10 cellular contexts compared by ENCODE assay signal in the genomic region with DNA sequence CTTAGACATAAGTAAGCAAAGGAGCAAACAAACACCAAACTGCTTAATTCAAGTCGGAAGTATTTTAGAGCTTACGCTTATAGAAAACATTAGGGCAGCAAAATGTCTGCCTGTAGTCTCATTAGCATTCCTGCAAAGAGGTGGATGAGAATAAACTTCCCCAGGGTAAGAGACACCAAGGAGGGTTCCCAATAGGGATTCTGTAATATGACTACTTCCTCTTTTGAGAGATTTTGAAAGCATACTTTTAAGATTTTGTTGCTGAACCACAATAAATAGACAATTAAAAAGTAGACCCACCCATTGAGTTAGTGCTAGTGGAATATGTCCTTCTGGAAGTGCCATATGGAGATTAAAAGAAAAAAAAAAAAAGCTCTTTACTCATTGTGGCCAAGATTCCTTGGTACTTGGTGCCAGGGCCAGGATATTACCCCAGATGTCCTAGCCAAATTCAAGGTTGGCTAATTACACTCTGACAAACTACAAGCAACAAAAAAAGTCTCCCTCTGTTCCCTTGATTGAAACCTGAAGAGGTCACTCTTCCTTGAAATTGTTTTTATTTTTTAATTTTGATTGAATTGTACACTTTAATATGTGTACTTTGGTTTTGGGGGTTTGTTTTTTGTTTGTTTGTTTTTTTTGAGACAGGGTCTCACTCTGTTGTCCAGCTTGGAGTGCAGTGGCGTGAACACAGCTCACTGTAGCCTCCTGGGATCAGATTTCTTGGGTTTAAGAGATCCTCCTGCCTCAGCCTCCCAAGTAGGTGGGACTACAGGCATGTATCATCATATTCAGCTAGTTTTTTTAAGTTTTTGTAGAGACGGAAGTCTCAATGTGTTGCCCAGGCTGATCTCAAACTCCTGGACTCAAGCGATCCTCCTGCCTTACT. TPM values are rescaled to one million over a fixed set of nuclear protein-coding genes. Genes with fewer than 3 reads are reported as not detected.
DNase-seq lines count a peak whose midpoint lies in the region; ATAC-seq, FAIRE-seq and TF ChIP-seq lines count a peak whose summit lies in the region.
"Had no signal": no experiment of that assay in that cellular context is flagged by ENCODE, and none has a peak within 500 bp of the region (broad histone marks: within the 10 kb centered on the region; RNA-seq: fewer than 3 reads in every experiment).

No MANE protein-coding gene starts in this region.

- no peaks in the 10 kb centered on the region for H3K27me3 Mint-ChIP-seq in T-helper 17 cell

- no peak for TF ChIP-seq RAD21 in HepG2 (CRISPR knock-in tag; IDR thresholded peaks at IDR 0.05)

- no TSS peak for BruUV-seq in HepG2 (replicated peaks; lab: Mats Ljungman, UMichigan)

- CTCF ChIA-PET in HepG2 (lab: Yijun Ruan, JAX; ENCODE audit: low intra/inter-chr PET ratio, low total read pairs), result no interaction called here

- peak overlapping the region; percentile 77 for H3K27ac Mint-ChIP-seq in T-helper 17 cell

- intact Hi-C loops in HepG2 (cut with micrococcal nuclease; ENCODE audit: unreplicated experiment), result no loop called here

- H3K27ac ChIP-seq in 22Rv1 (peak overlapping the region; percentile 54), HepG2 (ENCODE audit: extremely low read length, insufficient read depth, low read length) (no peak overlapping the region)

- no peak overlapping the region for H3K4me3 Mint-ChIP-seq in T-helper 17 cell

- H3K79me2 ChIP-seq in HepG2 (ENCODE audit: insufficient read depth, low read length), result peaks cover 41% of the 10 kb centered on the region

- no peak overlapping the region for H3K4me2 ChIP-seq in HepG2 (ENCODE audit: low read depth, low read length)

- WGBS in HepG2 (ENCODE audit: low lambda C conversion rate), result 94% methylated on average over 5 of the region's 5 CpGs

- H3K36me3 Mint-ChIP-seq in T-helper 17 cell (ENCODE audit: low read depth), result peaks cover 3% of the 10 kb centered on the region

- H2AFZ ChIP-seq in HepG2 (ENCODE audit: low read length), result no peak overlapping the region

- H3K9ac ChIP-seq in HepG2 (ENCODE audit: insufficient read depth, low read depth, low read length), result no peak overlapping the region

- H3K27me3 ChIP-seq in HepG2 (ENCODE audit: control insufficient read depth in 1 of 2, insufficient read depth in 2 of 2, low read length in 2 of 2), result no peaks in the 10 kb centered on the region

- TF ChIP-seq POLR2A in HepG2 (IDR thresholded peaks at IDR 0.05; ENCODE audit: insufficient read depth in 1 of 2, low read depth in 2 of 2, low read length in 2 of 2), result no peak

- POLR2A ChIA-PET in HepG2 (lab: Yijun Ruan, JAX), result interaction anchor here (5.5 kb wide), 1 partner anchor 7 kb away, joined by 32 read pairs; no protein-coding TSS in a partner anchor

- no peak overlapping the region for H3K4me3 ChIP-seq in HepG2 (replicated peaks in 1 of 3; ENCODE audit: insufficient read depth in 1 of 3, low read depth in 2 of 3, low read length in 3 of 3)

- peak; percentile 30 for FAIRE-seq in HepG2 (lab: Jason Lieb, UNC)

- TF ChIP-seq CTCF in 22Rv1 (IDR thresholded peaks at IDR 0.05) (no peak), HepG2 (CRISPR knock-in tag; IDR thresholded peaks at IDR 0.05) (no peak)

- H3K9me3 ChIP-seq in T-helper 17 cell (ENCODE audit: control insufficient read depth, low read length, poor library complexity, severe bottlenecking) (no peaks in the 10 kb centered on the region), HepG2 (ENCODE audit: low read length) (no peaks in the 10 kb centered on the region)

- ATAC-seq in T-helper 17 cell (no peak), HepG2 (no peak), GM21717 (IDR thresholded peaks at IDR 0.05; ENCODE audit: unreplicated experiment) (no peak), GM21526 (IDR thresholded peaks at IDR 0.05; ENCODE audit: low FRiP score, unreplicated experiment) (no peak)

- H4K20me1 ChIP-seq in HepG2 (ENCODE audit: insufficient read depth, low read length), result no peaks in the 10 kb centered on the region

- H3K4me1 ChIP-seq in HepG2 (ENCODE audit: insufficient read depth, low read length), result peaks cover 11% of the 10 kb centered on the region

- H3K36me3 ChIP-seq in HepG2 (replicated peaks in 1 of 2; ENCODE audit: control insufficient read depth in 1 of 2, insufficient read depth in 2 of 2, low read length in 2 of 2), result no peaks in the 10 kb centered on the region; a peak in 1 of 5 replicates

- peak; percentile 34 for DNase-seq in GF-D8 (lab: John Stamatoyannopoulos, UW)
- DNase-seq in T-helper 17 cell, result no peak
- DNase-seq in HepG2 (ENCODE audit: low spot score), result no peak
- no peak for DNase-seq in pons (ENCODE audit: low spot score)
- DNase-seq in SK-N-DZ (ENCODE audit: low spot score), result no peak
- DNase-seq: activated CD4-positive, alpha-beta T cell treated with anti-CD3 and anti-CD28 coated beads for 4 hours; NCI-H146 had no signal

- H3K4me1 Mint-ChIP-seq in T-helper 17 cell, result peaks cover 21% of the 10 kb centered on the region

- TF ChIP-seq EP300 in HepG2 (IDR thresholded peaks at IDR 0.05; ENCODE audit: low read depth in 2 of 2, low read length in 2 of 2) (no peak), HepG2 (CRISPR knock-in tag; IDR thresholded peaks at IDR 0.05; ENCODE audit: borderline replicate concordance) (no peak)

- in situ Hi-C loops in HepG2 (cut with HindIII; ENCODE audit: extremely low pct_ligation_motif_present, low pct_unique_long_range_greater_than_20kb), result no loop called here

TF ChIP-seq in HepG2, 621 proteins besides CTCF, POLR2A, EP300 and RAD21:
- no peak for TF ChIP-seq CHCHD3 (CRISPR knock-in tag; IDR thresholded peaks at IDR 0.05)
- TF ChIP-seq, protein P1, sequence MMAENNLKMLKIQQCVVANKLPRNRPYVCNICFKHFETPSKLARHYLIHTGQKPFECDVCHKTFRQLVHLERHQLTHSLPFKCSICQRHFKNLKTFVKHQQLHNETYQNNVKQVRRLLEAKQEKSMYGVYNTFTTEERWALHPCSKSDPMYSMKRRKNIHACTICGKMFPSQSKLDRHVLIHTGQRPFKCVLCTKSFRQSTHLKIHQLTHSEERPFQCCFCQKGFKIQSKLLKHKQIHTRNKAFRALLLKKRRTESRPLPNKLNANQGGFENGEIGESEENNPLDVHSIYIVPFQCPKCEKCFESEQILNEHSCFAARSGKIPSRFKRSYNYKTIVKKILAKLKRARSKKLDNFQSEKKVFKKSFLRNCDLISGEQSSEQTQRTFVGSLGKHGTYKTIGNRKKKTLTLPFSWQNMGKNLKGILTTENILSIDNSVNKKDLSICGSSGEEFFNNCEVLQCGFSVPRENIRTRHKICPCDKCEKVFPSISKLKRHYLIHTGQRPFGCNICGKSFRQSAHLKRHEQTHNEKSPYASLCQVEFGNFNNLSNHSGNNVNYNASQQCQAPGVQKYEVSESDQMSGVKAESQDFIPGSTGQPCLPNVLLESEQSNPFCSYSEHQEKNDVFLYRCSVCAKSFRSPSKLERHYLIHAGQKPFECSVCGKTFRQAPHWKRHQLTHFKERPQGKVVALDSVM (CRISPR knock-in tag; IDR thresholded peaks at IDR 0.05), result 0 out of 2 replicates have a peak, but pooled peaks have one; percentile 22

RNA-seq across cellular contexts. Expression of a gene that starts 8.7 kb away (rescaled TPM):
- total RNA-seq in T-helper 17 cell (10 to 100 TPM; 72.4 to 81.1 TPM), HepG2 (2016; rRNA removed; fragmentation: Illumina TruSeq; extraction: Trizol) (28.9 and 30.2 TPM in 2 replicates)
- 16.2 and 21.0 TPM in 2 replicates for total RNA-seq in HepG2 (2016; cell fraction: cytosol; rRNA removed; fragmentation: Illumina TruSeq; extraction: Trizol; ENCODE audit: low read depth)
- 26.9 and 28.6 TPM in 2 replicates for total RNA-seq in HepG2 (2016; cell fraction: insoluble cytoplasmic fraction; rRNA removed; fragmentation: Illumina TruSeq; extraction: Trizol)
- total RNA-seq in HepG2 (2016; cell fraction: membrane; rRNA removed; fragmentation: Illumina TruSeq; extraction: Trizol), result 15.5 and 15.9 TPM in 2 replicates
- total RNA-seq in HepG2 (2016; cell fraction: nucleus; rRNA removed; fragmentation: Illumina TruSeq; extraction: Trizol), result 33.5 and 40.7 TPM in 2 replicates
- 42.8 and 43.7 TPM in 2 replicates for polyA plus RNA-seq in HepG2 (2011; rRNA removed)
- 26.7 and 33.0 TPM in 2 replicates for polyA plus RNA-seq in HepG2 (2011; cell fraction: cytosol; rRNA removed)
- 30.4 and 31.8 TPM in 2 replicates for polyA plus RNA-seq in HepG2 (2011; cell fraction: nucleus; rRNA removed)
- polyA plus RNA-seq in HepG2 (2012), result 21.0 and 26.9 TPM in 2 replicates
- polyA plus RNA-seq in HepG2 (2016; cell fraction: cytosol; fragmentation: Illumina TruSeq; extraction: Trizol; ENCODE audit: low read depth), result 0.83 and 0.97 TPM in 2 replicates
- polyA plus RNA-seq in HepG2 (2016; cell fraction: insoluble cytoplasmic fraction; fragmentation: Illumina TruSeq; extraction: Trizol; ENCODE audit: low read depth), result 22.9 and 23.8 TPM in 2 replicates
- 3.9 and 5.6 TPM in 2 replicates for polyA plus RNA-seq in HepG2 (2016; cell fraction: membrane; fragmentation: Illumina TruSeq; extraction: Trizol; ENCODE audit: low read depth)
- 35.5 and 36.6 TPM in 2 replicates for polyA plus RNA-seq in HepG2 (2016; cell fraction: nucleus; fragmentation: Illumina TruSeq; extraction: Trizol; ENCODE audit: insufficient read depth, low read depth)
- 62.5 and 153 TPM in 2 replicates for polyA minus RNA-seq in HepG2 (2011; rRNA and poly(A)+ RNA removed; ENCODE audit: low replicate concordance)
- 23.9 and 31.3 TPM in 2 replicates for polyA minus RNA-seq in HepG2 (2011; cell fraction: cytosol; rRNA and poly(A)+ RNA removed)
- 47.6 and 65.9 TPM in 2 replicates for polyA minus RNA-seq in HepG2 (2011; cell fraction: nucleus; rRNA and poly(A)+ RNA removed)
- 20.4 and 23.6 TPM in 2 replicates for polyA plus RNA-seq in SK-N-DZ (2014; cell fraction: cytosol; rRNA removed)
- polyA plus RNA-seq in SK-N-DZ (2014; cell fraction: nucleus; rRNA removed), result 26.2 and 34.2 TPM in 2 replicates
